Comparison of ENCODE assay signal across 23 cellular contexts in the genomic region with DNA sequence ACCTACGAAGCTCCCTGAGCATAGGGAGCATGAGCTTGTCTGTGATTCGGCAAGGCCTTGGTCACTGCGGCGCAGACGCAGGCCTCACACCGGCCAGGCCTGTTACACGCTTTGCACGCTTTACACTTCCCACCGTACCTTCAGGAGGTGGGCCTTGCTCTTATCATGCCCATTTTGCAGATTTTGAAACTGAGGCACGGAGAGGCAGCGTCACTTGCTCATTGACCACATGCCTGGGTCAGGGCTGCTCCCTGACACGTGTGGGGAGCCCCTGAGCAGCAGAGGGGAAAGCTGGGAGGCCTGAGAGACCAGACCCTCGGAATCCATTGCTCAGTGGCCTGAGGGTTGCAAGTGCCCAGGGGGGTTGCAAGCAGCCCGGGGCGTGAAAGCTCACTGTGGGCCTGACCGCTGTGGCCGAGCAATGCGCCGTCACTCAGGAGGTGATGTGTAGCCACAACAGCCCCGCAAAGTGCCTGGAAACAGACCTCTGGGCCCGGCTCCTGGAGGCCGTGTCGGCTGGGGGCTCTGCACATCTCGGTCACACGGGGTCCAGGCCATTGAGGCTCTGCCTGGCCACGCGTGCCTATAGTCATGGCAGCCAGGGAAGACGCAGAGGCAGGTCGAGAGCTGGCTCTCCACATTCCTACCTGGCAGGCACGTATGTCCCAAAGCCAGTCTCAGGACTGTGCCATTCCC. TPM values are rescaled to one million over a fixed set of nuclear protein-coding genes. Genes with fewer than 3 reads are reported as not detected.
DNase-seq lines count a peak whose midpoint lies in the region; ATAC-seq and TF ChIP-seq lines count a peak whose summit lies in the region.
"Had no signal": no experiment of that assay in that cellular context is flagged by ENCODE, and none has a peak within 500 bp of the region (broad histone marks: within the 10 kb centered on the region; RNA-seq: fewer than 3 reads in every experiment).

No MANE protein-coding gene starts in this region.

- H3K9me3 Mint-ChIP-seq in H9 (no peaks in the 10 kb centered on the region), osteocyte (ENCODE audit: unreplicated experiment) (no peaks in the 10 kb centered on the region)
- H3K9me3 Mint-ChIP-seq: CD14-positive monocyte had no signal

- H4K5ac ChIP-seq in H9 (ENCODE audit: insufficient read length, low read depth, low read length), result no peak overlapping the region

- H2AFZ ChIP-seq in H9 (ENCODE audit: low read length), result no peak overlapping the region

- H3K27ac Mint-ChIP-seq in H9 (peak overlapping the region in 2 of 3 experiments; percentile 27 to 79; a peak in 3 of 7 replicates), osteocyte (ENCODE audit: unreplicated experiment) (peak overlapping the region; percentile 93)

- no peak for DNase-seq in H9
- DNase-seq in body of pancreas, result no peak
- DNase-seq in left colon, result peak; percentile 13 to 26
- DNase-seq in osteocyte (ENCODE audit: extremely low spot score, unreplicated experiment), result no peak
- DNase-seq in posterior vena cava (ENCODE audit: low spot score), result no peak
- no peak for DNase-seq in AG20443 (ENCODE audit: low spot score)
- no peak for DNase-seq in stimulated activated CD4-positive, alpha-beta T cell treated with anti-CD3 and anti-CD28 coated beads, Interleukin-15, amount 100 ng/mL, for 24 hours
- DNase-seq: activated CD4-positive, alpha-beta T cell treated with anti-CD3 and anti-CD28 coated beads, Interleukin-2, amount 50 U/mL, for 4 hours; activated CD8-positive, alpha-beta memory T cell treated with anti-CD3 and anti-CD28 coated beads, Interleukin-2, amount 50 U/mL, for 4 hours; activated effector memory CD4-positive, alpha-beta T cell treated with Interleukin-2 at 50 U/mL for 16 hours; HCEC 1CT; head of caudate nucleus; KG1; NCI-H1436 treated with DMSO at 0.1 percent for 48 hours; NCI-H2171; NCI-H524 treated with DMSO at 0.1 percent for 48 hours; substantia nigra had no signal

- peaks cover 13 to 30% of the 10 kb centered on the region in 2 experiments for H3K4me1 Mint-ChIP-seq in H9
- H3K4me1 Mint-ChIP-seq in osteocyte (ENCODE audit: unreplicated experiment), result peaks cover 51% of the 10 kb centered on the region
- H3K4me1 Mint-ChIP-seq: CD14-positive monocyte had no signal

- no peaks in the 10 kb centered on the region for H3K79me2 ChIP-seq in H9 (ENCODE audit: insufficient read depth, low read length)

- no peaks in the 10 kb centered on the region for H3K4me1 ChIP-seq in H9 (ENCODE audit: insufficient read depth, low read length)
- peaks cover 32% of the 10 kb centered on the region for H3K4me1 ChIP-seq in body of pancreas

- ATAC-seq in body of pancreas, result no peak
- ATAC-seq in left colon, result no peak
- ATAC-seq in HG03460 (IDR thresholded peaks at IDR 0.05; ENCODE audit: unreplicated experiment), result no peak
- ATAC-seq: SK-N-SH treated with all-trans-retinoic acid at 6 μM for 48 hours had no signal

- H3K56ac ChIP-seq in H9 (ENCODE audit: insufficient read length, low read depth, low read length), result no peak overlapping the region

- H3K4me3 Mint-ChIP-seq in H9, result no peak overlapping the region
- H3K4me3 Mint-ChIP-seq in osteocyte (ENCODE audit: unreplicated experiment), result no peak overlapping the region
- H3K4me3 Mint-ChIP-seq: CD14-positive monocyte had no signal

- H3K27me3 Mint-ChIP-seq in H9 (ENCODE audit: low read depth) (no peaks in the 10 kb centered on the region), osteocyte (ENCODE audit: unreplicated experiment) (no peaks in the 10 kb centered on the region)

- H2BK12ac ChIP-seq in H9 (ENCODE audit: insufficient read length, low read depth, low read length), result no peak overlapping the region

- H3K18ac ChIP-seq in H9 (ENCODE audit: insufficient read length, low read depth, low read length), result no peak overlapping the region

- H3K4me3 ChIP-seq in body of pancreas, result no peak overlapping the region

- no peaks in the 10 kb centered on the region for H3K79me1 ChIP-seq in H9 (ENCODE audit: insufficient read depth, low read depth, low read length, poor library complexity, severe bottlenecking)

- H3K4me2 ChIP-seq in H9 (ENCODE audit: insufficient read depth, insufficient read length, low read length), result no peak overlapping the region

- intact Hi-C loops in body of pancreas (cut with DNase I), result no loop called here
- intact Hi-C loops in left colon (cut with DNase I, micrococcal nuclease), result no loop called here
- intact Hi-C loops in posterior vena cava (cut with DNase I), result no loop called here

- no peak overlapping the region for H3K4ac ChIP-seq in H9 (ENCODE audit: low read depth, low read length)

- no peak overlapping the region for H4K91ac ChIP-seq in H9 (ENCODE audit: insufficient read length, low read depth, low read length)

- H2BK15ac ChIP-seq in H9 (ENCODE audit: low read depth, low read length), result no peak overlapping the region

- H3K36me3 Mint-ChIP-seq in H9 (ENCODE audit: insufficient read depth in 1 of 3, low read depth in 3 of 3), result peaks cover 0 to 29% (median 20%) of the 10 kb centered on the region in 3 experiments; a peak in 4 of 7 replicates
- no peaks in the 10 kb centered on the region for H3K36me3 Mint-ChIP-seq in osteocyte (ENCODE audit: unreplicated experiment)
- H3K36me3 Mint-ChIP-seq: CD14-positive monocyte had no signal

- no peak overlapping the region for H2BK20ac ChIP-seq in H9 (ENCODE audit: low read depth, low read length, poor library complexity, severe bottlenecking)

- TF ChIP-seq POLR2A in body of pancreas (IDR thresholded peaks at IDR 0.05), result no peak

- no peak overlapping the region; the same call in 1 of the 2 replicates for H3K14ac ChIP-seq in H9 (ENCODE audit: insufficient read depth, low read length)

- no peak overlapping the region for H2AK5ac ChIP-seq in H9 (ENCODE audit: insufficient read length, low read length)

- H3K9ac ChIP-seq in H9 (ENCODE audit: extremely low read depth, insufficient read length, low read length), result no peak overlapping the region

- H2BK120ac ChIP-seq in H9 (ENCODE audit: low read depth, low read length, poor library complexity, severe bottlenecking), result no peak overlapping the region

- H2BK5ac ChIP-seq in H9 (ENCODE audit: insufficient read length, low read length), result no peak overlapping the region

- H3K27ac ChIP-seq in H9 (ENCODE audit: insufficient read length, low read depth, low read length) (no peak overlapping the region), body of pancreas (peak overlapping the region in 3 of 4 donors; percentile 70 to 83 (median 74))

- H3K27me3 ChIP-seq in H9 (ENCODE audit: insufficient read depth, low read length) (no peaks in the 10 kb centered on the region), body of pancreas (no peaks in the 10 kb centered on the region)

- H3T11ph ChIP-seq in H9 (ENCODE audit: low read length), result no peak overlapping the region

- peaks cover 2% of the 10 kb centered on the region for H4K20me1 ChIP-seq in H9 (ENCODE audit: control insufficient read depth, insufficient read depth, insufficient read length)

- no peak for TF ChIP-seq CTCF in H9 (conservative IDR thresholded peaks at IDR 0.05)
- TF ChIP-seq CTCF in body of pancreas (IDR thresholded peaks at IDR 0.05), result no peak
- no peak for TF ChIP-seq CTCF in osteocyte (IDR thresholded peaks at IDR 0.05)

- H3K36me3 ChIP-seq in body of pancreas (replicated peaks in 1 of 2; ENCODE audit: insufficient read depth in 1 of 2, low read depth in 2 of 2), result no peaks in the 10 kb centered on the region

- no peak overlapping the region for H3K23ac ChIP-seq in H9 (ENCODE audit: insufficient read length, low read depth, low read length)

- WGBS in H9 (ENCODE audit: extremely low coverage, insufficient read length, low lambda C conversion rate), result no CpG with 5 or more reads among the region's 30 CpGs
- WGBS in body of pancreas, 2 donors, result 91 to 92% methylated on average over 9 to 27 of the region's 30 CpGs

- H4K8ac ChIP-seq in H9 (replicated peaks; ENCODE audit: insufficient read length, low read depth, low read length), result no peak overlapping the region

- H3K9me3 ChIP-seq in H9 (ENCODE audit: control insufficient read depth, low read depth, low read length) (no peaks in the 10 kb centered on the region), body of pancreas (no peaks in the 10 kb centered on the region)

- no peaks in the 10 kb centered on the region for H3K23me2 ChIP-seq in H9 (ENCODE audit: insufficient read length, low read depth, low read length, poor library complexity, severe bottlenecking)

RNA-seq across cellular contexts. Expression of a gene that starts 6.9 kb away (rescaled TPM):
- total RNA-seq in H9 (2021), result 48.1 and 48.5 TPM in 2 replicates
- 10 to 100 TPM; 17.1 to 22.1 TPM for total RNA-seq in body of pancreas
- total RNA-seq in left colon, result 100 to 1,000 TPM in 1 of 2 donors, 10 to 100 TPM in 1; 92.4 to 113 TPM
- 3.2 and 4.3 TPM in 2 replicates for total RNA-seq in osteocyte
- under 1 TPM; 0.29 to 0.32 TPM for total RNA-seq in posterior vena cava
- total RNA-seq: myocyte; RPMI7951; T-helper 2 cell treated with Interferon-gamma antibody and Interleukin-4, amounts not matched to agents 100 ng/mL and 5 ng/mL, for 36 hours had no signal

Comparison
In these comparisons a context has a peak if more than half of its experiments do, and no peak if none do; other contexts are left out.
1. DNase-seq: peak in left colon (2 of 2); none in H9 (single experiment), body of pancreas (0 of 4), osteocyte (single experiment), posterior vena cava (single experiment), AG20443 (single experiment) and stimulated activated CD4-positive, alpha-beta T cell treated with anti-CD3 and anti-CD28 coated beads, Interleukin-15, amount 100 ng/mL, for 24 hours (single experiment).